1 cellular context compared by ENCODE assay signal in the genomic region with DNA sequence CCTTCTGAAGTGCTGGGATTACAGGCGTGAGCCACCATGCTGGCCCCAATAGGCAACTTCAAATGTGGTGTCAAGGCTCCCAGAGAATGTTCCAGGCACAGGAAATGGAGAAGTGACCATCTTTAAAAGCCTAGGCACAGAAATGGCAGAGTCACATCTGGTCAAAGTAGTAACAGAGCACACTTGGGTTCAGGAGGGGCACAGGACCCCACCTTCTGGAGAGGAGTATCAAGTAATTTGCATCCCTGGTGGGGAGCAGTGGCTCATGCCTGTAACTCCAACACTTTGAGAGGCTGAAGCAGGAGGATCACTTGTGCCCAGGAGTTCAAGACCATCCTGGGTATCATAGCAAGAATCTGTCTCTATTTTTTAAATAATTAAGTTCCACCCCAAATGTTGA.
TF ChIP-seq lines count a peak whose summit lies in the region.

No MANE protein-coding gene starts in this region.

TF ChIP-seq in WTC11, 78 proteins besides CTCF, POLR2A, EP300 and RAD21:
- TF ChIP-seq SMAD4 (CRISPR knock-in tag; IDR thresholded peaks at IDR 0.05) (no peak), HMGA2 (CRISPR knock-in tag; IDR thresholded peaks at IDR 0.05) (no peak), ZNF138 (CRISPR knock-in tag; conservative IDR thresholded peaks at IDR 0.05) (no peak), IRF2 (CRISPR knock-in tag; IDR thresholded peaks at IDR 0.05; ENCODE audit: borderline replicate concordance, low read depth) (no peak)
TF ChIP-seq in WTC11: peak in this region for 0.
